ENCODE assay signal across 21 cellular contexts in the genomic region with DNA sequence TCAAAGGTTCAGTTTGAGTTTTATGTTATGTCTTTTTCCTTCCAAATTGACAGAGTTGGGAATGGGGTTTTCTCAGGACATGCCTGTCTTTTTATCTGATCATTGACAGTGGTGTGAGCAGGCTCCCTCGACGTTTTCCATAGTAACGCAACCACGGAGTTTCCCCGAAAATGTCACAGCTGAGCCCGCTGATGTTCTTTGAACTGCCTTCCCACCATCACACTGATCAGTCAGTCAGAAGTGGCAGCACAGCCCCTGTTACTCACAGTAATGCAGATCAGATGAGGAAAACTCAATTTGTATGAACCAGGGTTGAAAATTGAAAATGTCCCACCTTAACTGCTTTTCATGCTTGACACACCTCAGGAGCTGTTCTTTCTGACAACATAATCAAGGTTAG.
DNase-seq lines count a peak whose midpoint lies in the region; ATAC-seq and TF ChIP-seq lines count a peak whose summit lies in the region.
"Had no signal": no experiment of that assay in that cellular context is flagged by ENCODE, and none has a peak within 500 bp of the region (broad histone marks: within the 10 kb centered on the region; RNA-seq: fewer than 3 reads in every experiment).

No MANE protein-coding gene starts in this region.

- H3K4me1 Mint-ChIP-seq in activated CD8-positive, alpha-beta T cell treated with anti-CD3 and anti-CD28 coated beads for 36 hours (ENCODE audit: low read depth), result peaks cover 20% of the 10 kb centered on the region
- H3K4me1 Mint-ChIP-seq in activated CD8-positive, alpha-beta T cell treated with anti-CD3 and anti-CD28 coated beads, Interleukin-2, amount 10 ng/mL, durations not matched to agents 7 days and 5 days (ENCODE audit: low read depth), result peaks cover 37% of the 10 kb centered on the region
- peaks cover 33% of the 10 kb centered on the region for H3K4me1 Mint-ChIP-seq in stimulated activated naive CD8-positive, alpha-beta T cell treated with anti-CD3 and anti-CD28 coated beads, Interleukin-15, amount 100 ng/mL, for 72 hours
- peaks cover 36% of the 10 kb centered on the region for H3K4me1 Mint-ChIP-seq in activated naive CD8-positive, alpha-beta T cell (ENCODE audit: low read depth)
- H3K4me1 Mint-ChIP-seq: B cell had no signal

- no peak for ATAC-seq in activated CD8-positive, alpha-beta T cell treated with anti-CD3 and anti-CD28 coated beads for 36 hours
- no peak for ATAC-seq in activated CD8-positive, alpha-beta T cell treated with anti-CD3 and anti-CD28 coated beads, Interleukin-2, amount 10 ng/mL, durations not matched to agents 7 days and 5 days
- ATAC-seq in stimulated activated naive CD8-positive, alpha-beta T cell treated with anti-CD3 and anti-CD28 coated beads, Interleukin-15, Interleukin-2, amounts not matched to agents 100 U/mL and 50 U/mL, for 24 hours, result peak; percentile 68
- ATAC-seq in stimulated activated naive CD8-positive, alpha-beta T cell treated with anti-CD3 and anti-CD28 coated beads, Interleukin-15, amount 100 ng/mL, for 72 hours, result no peak
- ATAC-seq: A549 had no signal

- no peaks in the 10 kb centered on the region for H3K27me3 Mint-ChIP-seq in activated CD8-positive, alpha-beta T cell treated with anti-CD3 and anti-CD28 coated beads for 36 hours
- peaks cover 2% of the 10 kb centered on the region for H3K27me3 Mint-ChIP-seq in activated CD8-positive, alpha-beta T cell treated with anti-CD3 and anti-CD28 coated beads, Interleukin-2, amount 10 ng/mL, durations not matched to agents 7 days and 5 days (ENCODE audit: low read depth)
- H3K27me3 Mint-ChIP-seq in stimulated activated naive CD8-positive, alpha-beta T cell treated with anti-CD3 and anti-CD28 coated beads, Interleukin-15, amount 100 ng/mL, for 72 hours, result no peaks in the 10 kb centered on the region
- no peaks in the 10 kb centered on the region for H3K27me3 Mint-ChIP-seq in activated naive CD8-positive, alpha-beta T cell
- H3K27me3 Mint-ChIP-seq: B cell had no signal

- intact Hi-C loops in activated CD8-positive, alpha-beta T cell treated with anti-CD3 and anti-CD28 coated beads for 36 hours (cut with micrococcal nuclease), result no loop called here

- CTCF ChIA-PET in activated CD8-positive, alpha-beta T cell treated with anti-CD3 and anti-CD28 coated beads for 36 hours (lab: Charles Lee), result interaction anchor here (1.3 to 1.5 kb wide), 2 partner anchors 10 to 21 kb away, joined by 3 to 4 read pairs; no protein-coding TSS in a partner anchor
- CTCF ChIA-PET in activated CD8-positive, alpha-beta T cell treated with anti-CD3 and anti-CD28 coated beads, Interleukin-2, amount 10 ng/mL, durations not matched to agents 7 days and 5 days (lab: Charles Lee), result no interaction called here

- TF ChIP-seq CTCF in activated CD8-positive, alpha-beta T cell treated with anti-CD3 and anti-CD28 coated beads for 36 hours (IDR thresholded peaks at IDR 0.05), result no peak

- POLR2A ChIA-PET in activated CD8-positive, alpha-beta T cell treated with anti-CD3 and anti-CD28 coated beads for 36 hours (lab: Charles Lee), result no interaction called here
- POLR2A ChIA-PET in activated CD8-positive, alpha-beta T cell treated with anti-CD3 and anti-CD28 coated beads, Interleukin-2, amount 10 ng/mL, durations not matched to agents 7 days and 5 days (lab: Charles Lee), result no interaction called here

- H3K9me3 Mint-ChIP-seq in activated CD8-positive, alpha-beta T cell treated with anti-CD3 and anti-CD28 coated beads for 36 hours, result no peaks in the 10 kb centered on the region
- no peaks in the 10 kb centered on the region for H3K9me3 Mint-ChIP-seq in activated CD8-positive, alpha-beta T cell treated with anti-CD3 and anti-CD28 coated beads, Interleukin-2, amount 10 ng/mL, durations not matched to agents 7 days and 5 days (ENCODE audit: insufficient read depth)
- no peaks in the 10 kb centered on the region for H3K9me3 Mint-ChIP-seq in stimulated activated naive CD8-positive, alpha-beta T cell treated with anti-CD3 and anti-CD28 coated beads, Interleukin-15, amount 100 ng/mL, for 72 hours
- H3K9me3 Mint-ChIP-seq in activated naive CD8-positive, alpha-beta T cell (ENCODE audit: low read depth), result no peaks in the 10 kb centered on the region

- no peak overlapping the region for H3K4me3 Mint-ChIP-seq in activated CD8-positive, alpha-beta T cell treated with anti-CD3 and anti-CD28 coated beads for 36 hours
- H3K4me3 Mint-ChIP-seq in activated CD8-positive, alpha-beta T cell treated with anti-CD3 and anti-CD28 coated beads, Interleukin-2, amount 10 ng/mL, durations not matched to agents 7 days and 5 days, result no peak overlapping the region
- H3K4me3 Mint-ChIP-seq in stimulated activated naive CD8-positive, alpha-beta T cell treated with anti-CD3 and anti-CD28 coated beads, Interleukin-15, amount 100 ng/mL, for 72 hours, result peak overlapping the region in 1 of 2 donors; percentile 16
- no peak overlapping the region for H3K4me3 Mint-ChIP-seq in activated naive CD8-positive, alpha-beta T cell
- H3K4me3 Mint-ChIP-seq: B cell had no signal

- H3K27ac Mint-ChIP-seq in activated CD8-positive, alpha-beta T cell treated with anti-CD3 and anti-CD28 coated beads for 36 hours, result no peak overlapping the region
- H3K27ac Mint-ChIP-seq in activated CD8-positive, alpha-beta T cell treated with anti-CD3 and anti-CD28 coated beads, Interleukin-2, amount 10 ng/mL, durations not matched to agents 7 days and 5 days, result no peak overlapping the region
- no peak overlapping the region for H3K27ac Mint-ChIP-seq in stimulated activated naive CD8-positive, alpha-beta T cell treated with anti-CD3 and anti-CD28 coated beads, Interleukin-15, amount 100 ng/mL, for 72 hours
- H3K27ac Mint-ChIP-seq in activated naive CD8-positive, alpha-beta T cell, result peak overlapping the region; percentile 35
- H3K27ac Mint-ChIP-seq: B cell had no signal

- DNase-seq in activated CD8-positive, alpha-beta T cell treated with anti-CD3 and anti-CD28 coated beads for 36 hours, result peak; percentile 5
- DNase-seq in activated CD8-positive, alpha-beta T cell treated with anti-CD3 and anti-CD28 coated beads, Interleukin-2, amount 10 ng/mL, durations not matched to agents 7 days and 5 days, result no peak
- peak; percentile 8 for DNase-seq in stimulated activated naive CD8-positive, alpha-beta T cell treated with anti-CD3 and anti-CD28 coated beads, Interleukin-15, Interleukin-2, amounts not matched to agents 100 U/mL and 50 U/mL, for 24 hours
- DNase-seq in stimulated activated naive CD8-positive, alpha-beta T cell treated with anti-CD3 and anti-CD28 coated beads, Interleukin-15, amount 100 ng/mL, for 72 hours, result no peak
- DNase-seq in NOMO-1 (lab: John Stamatoyannopoulos, UW; ENCODE audit: unreplicated experiment in 2 of 2), result no peak
- no peak for DNase-seq in activated CD8-positive, alpha-beta memory T cell treated with anti-CD3 and anti-CD28 coated beads, Interleukin-2, amount 50 U/mL, for 48 hours
- no peak for DNase-seq in NCI-H510A treated with DMSO at 0.1 percent for 48 hours (lab: John Stamatoyannopoulos, UW)
- DNase-seq: DMS53, IMR-90, MV-4-11, NCI-H1694, NCI-H2081, NCI-H2171, NCI-H345, NCI-H524 treated with DMSO at 0.1 percent for 48 hours, NCI-H82, OCI-M1, SHP77 had no signal

- H3K36me3 Mint-ChIP-seq in activated CD8-positive, alpha-beta T cell treated with anti-CD3 and anti-CD28 coated beads for 36 hours (ENCODE audit: low read depth), result no peaks in the 10 kb centered on the region
- peaks cover 9% of the 10 kb centered on the region for H3K36me3 Mint-ChIP-seq in activated CD8-positive, alpha-beta T cell treated with anti-CD3 and anti-CD28 coated beads, Interleukin-2, amount 10 ng/mL, durations not matched to agents 7 days and 5 days (ENCODE audit: low read depth)
- H3K36me3 Mint-ChIP-seq in activated naive CD8-positive, alpha-beta T cell, result peaks cover 3% of the 10 kb centered on the region

Comparison
In these comparisons a context has a peak if more than half of its experiments do, and no peak if none do; other contexts are left out.
1. DNase-seq: peak in activated CD8-positive, alpha-beta T cell treated with anti-CD3 and anti-CD28 coated beads for 36 hours (single experiment) and stimulated activated naive CD8-positive, alpha-beta T cell treated with anti-CD3 and anti-CD28 coated beads, Interleukin-15, Interleukin-2, amounts not matched to agents 100 U/mL and 50 U/mL, for 24 hours (single experiment); none in activated CD8-positive, alpha-beta T cell treated with anti-CD3 and anti-CD28 coated beads, Interleukin-2, amount 10 ng/mL, durations not matched to agents 7 days and 5 days (single experiment), stimulated activated naive CD8-positive, alpha-beta T cell treated with anti-CD3 and anti-CD28 coated beads, Interleukin-15, amount 100 ng/mL, for 72 hours (0 of 2), NOMO-1 (0 of 2), activated CD8-positive, alpha-beta memory T cell treated with anti-CD3 and anti-CD28 coated beads, Interleukin-2, amount 50 U/mL, for 48 hours (single experiment) and NCI-H510A treated with DMSO at 0.1 percent for 48 hours (single experiment).